In the genomic region with DNA sequence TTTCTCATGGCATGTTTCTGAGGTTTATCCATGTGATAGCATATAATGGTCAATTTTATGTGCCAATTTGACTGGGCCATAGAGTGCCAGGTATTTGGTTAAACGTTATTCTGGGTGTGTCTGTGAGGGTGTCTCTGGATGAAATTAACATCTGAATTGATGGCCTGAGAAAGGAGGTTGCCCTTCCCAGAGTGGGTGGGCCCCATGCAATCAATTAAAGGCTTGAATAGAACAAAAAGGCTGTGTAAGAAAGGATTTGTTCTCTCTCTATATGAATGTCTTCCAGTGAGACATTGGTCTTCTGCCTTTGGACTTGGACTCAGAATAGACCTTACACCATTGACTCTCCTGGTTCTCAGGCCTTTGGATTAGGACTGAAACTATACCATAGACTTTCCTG, we compare ENCODE assay signal across 27 cellular contexts.
"Had no signal": no experiment of that assay in that cellular context is flagged by ENCODE, and none has a peak within 500 bp of the region (broad histone marks: within the 10 kb centered on the region; RNA-seq: fewer than 3 reads in every experiment).

No MANE protein-coding gene starts in this region.

- H3K27ac Mint-ChIP-seq: activated CD4-positive, alpha-beta memory T cell treated with anti-CD3 and anti-CD28 coated beads, Interleukin-2, amount 10 ng/mL, durations not matched to agents 7 days and 5 days; activated CD4-positive, alpha-beta T cell treated with anti-CD3 and anti-CD28 coated beads, Interleukin-2, amount 10 ng/mL, durations not matched to agents 7 days and 5 days; activated naive CD8-positive, alpha-beta T cell; dendritic cell treated with granulocyte-macrophage colony-stimulating factor and Interleukin-4, amounts not matched to agents 40 ng/mL and 50 ng/mL, for 4 days; endodermal cell had no signal

- H3K4me3 ChIP-seq: colonic mucosa, dorsolateral prefrontal cortex had no signal

- H3K4me1 Mint-ChIP-seq: endodermal cell had no signal

- H3K4me3 Mint-ChIP-seq: activated CD4-positive, alpha-beta memory T cell treated with anti-CD3 and anti-CD28 coated beads, Interleukin-2, amount 10 ng/mL, durations not matched to agents 7 days and 5 days; activated CD4-positive, alpha-beta T cell treated with anti-CD3 and anti-CD28 coated beads, Interleukin-2, amount 10 ng/mL, durations not matched to agents 7 days and 5 days; activated naive CD8-positive, alpha-beta T cell; activated T-cell treated with anti-CD3 and anti-CD28 coated beads, Interleukin-2, amount 50 U/mL, for 4 hours; dendritic cell treated with granulocyte-macrophage colony-stimulating factor and Interleukin-4, amounts not matched to agents 40 ng/mL and 50 ng/mL, for 4 days; endodermal cell had no signal

- FAIRE-seq: astrocyte, bronchial epithelial cell, frontal cortex had no signal

- H3K4me1 ChIP-seq: colonic mucosa had no signal

- H3K27me3 ChIP-seq: brain microvascular endothelial cell, colonic mucosa had no signal

- DNase-seq: activated CD4-positive, alpha-beta memory T cell treated with anti-CD3 and anti-CD28 coated beads, Interleukin-2, amount 10 ng/mL, durations not matched to agents 7 days and 5 days; activated CD4-positive, alpha-beta T cell treated with anti-CD3 and anti-CD28 coated beads for 1 hour; activated CD4-positive, alpha-beta T cell treated with anti-CD3 and anti-CD28 coated beads for 4 hours; activated CD4-positive, alpha-beta T cell treated with anti-CD3 and anti-CD28 coated beads, Interleukin-2, amount 10 ng/mL, durations not matched to agents 7 days and 5 days; activated CD4-positive, alpha-beta T cell treated with anti-CD3 and anti-CD28 coated beads, Interleukin-2, amount 50 U/mL, for 4 hours; activated effector memory CD4-positive, alpha-beta T cell treated with Interleukin-2 at 50 U/mL for 16 hours; activated gamma-delta T cell treated with Interleukin-2 at 50 U/mL for 16 hours; activated naive CD4-positive, alpha-beta T cell treated with anti-CD3 and anti-CD28 coated beads, Interleukin-2, amount 50 U/mL, for 16 hours; activated naive CD4-positive, alpha-beta T cell treated with Interleukin-2 at 50 U/mL for 16 hours; activated T-cell treated with anti-CD3 and anti-CD28 coated beads, Interleukin-2, amount 50 U/mL, for 4 hours; amniotic stem cell; anterior cingulate cortex; brain microvascular endothelial cell; colonic mucosa; dorsolateral prefrontal cortex; effector memory CD4-positive, alpha-beta T cell; endodermal cell; foreskin fibroblast; head of caudate nucleus; T-helper 1 cell; T-helper 2 cell had no signal

- H3K36me3 ChIP-seq: brain microvascular endothelial cell, colonic mucosa had no signal

- H3K9me3 Mint-ChIP-seq: activated CD4-positive, alpha-beta memory T cell treated with anti-CD3 and anti-CD28 coated beads, Interleukin-2, amount 10 ng/mL, durations not matched to agents 7 days and 5 days; activated CD4-positive, alpha-beta T cell treated with anti-CD3 and anti-CD28 coated beads, Interleukin-2, amount 10 ng/mL, durations not matched to agents 7 days and 5 days; activated T-cell treated with anti-CD3 and anti-CD28 coated beads, Interleukin-2, amount 50 U/mL, for 4 hours; activated T-helper 17 cell treated with anti-CD3 and anti-CD28 coated beads, Interleukin-2, amount 50 U/mL, for 72 hours; dendritic cell treated with granulocyte-macrophage colony-stimulating factor and Interleukin-4, amounts not matched to agents 40 ng/mL and 50 ng/mL, for 4 days; endodermal cell had no signal

- H3K9me3 ChIP-seq: colonic mucosa had no signal

- H3K36me3 Mint-ChIP-seq: activated naive CD8-positive, alpha-beta T cell had no signal

- H3K27ac ChIP-seq: brain microvascular endothelial cell, colonic mucosa, dorsolateral prefrontal cortex had no signal
